Comparison of ENCODE assay signal across 1 cellular context in the genomic region with DNA sequence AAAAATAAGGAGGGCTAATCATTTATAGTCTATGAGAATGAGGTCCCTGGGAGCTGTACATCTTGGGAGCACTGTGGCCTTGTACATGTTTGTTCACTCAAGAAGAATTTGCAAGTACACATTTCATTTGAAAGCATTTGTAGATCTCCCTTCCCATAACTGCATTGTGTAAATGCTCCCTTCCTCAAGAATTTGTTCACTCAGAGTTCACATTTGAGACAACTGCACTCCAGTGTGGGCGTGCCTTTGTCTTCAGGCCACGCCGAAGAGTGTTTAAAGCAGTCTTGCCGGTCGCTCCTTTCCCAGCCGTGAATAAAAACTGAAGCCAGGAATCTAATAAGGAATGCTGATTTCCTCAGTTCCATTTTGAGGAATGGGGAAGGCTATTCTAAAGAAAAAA.
TF ChIP-seq lines count a peak whose summit lies in the region.

No MANE protein-coding gene starts in this region.

TF ChIP-seq in A549, 52 proteins besides CTCF, POLR2A, EP300 and RAD21 (continued from another document):
- TF ChIP-seq REST (IDR thresholded peaks at IDR 0.05) (no peak), CHD2 (IDR thresholded peaks at IDR 0.05; ENCODE audit: low read length, partially characterized antibody) (no peak), KDM1A (IDR thresholded peaks at IDR 0.05; ENCODE audit: low read depth) (no peak), ZC3H11A (IDR thresholded peaks at IDR 0.05) (no peak)
